8 cellular contexts compared by ENCODE assay signal in the genomic region with DNA sequence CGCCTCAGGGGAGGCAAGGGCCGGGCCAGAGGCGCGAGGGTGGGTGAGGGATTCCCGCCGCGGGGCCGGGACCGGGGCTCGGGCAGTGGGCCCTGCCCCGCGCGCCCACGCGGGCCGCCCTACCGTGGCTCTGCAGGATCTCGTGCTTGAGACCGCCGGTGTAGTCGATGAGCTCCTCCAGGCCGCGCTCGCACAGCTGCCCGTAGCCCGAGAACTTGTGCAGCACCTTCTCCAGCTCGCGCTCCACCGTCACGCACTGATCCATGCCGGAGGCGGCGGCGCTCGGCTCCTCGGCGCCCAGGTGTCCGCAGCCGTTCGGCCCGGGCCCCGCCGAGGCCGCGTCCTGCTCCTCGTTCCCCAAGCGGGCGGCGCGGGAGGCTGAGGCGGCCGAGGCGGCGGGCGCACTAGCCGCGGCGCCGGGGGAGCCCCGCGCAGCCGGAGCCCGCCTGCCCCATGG. TPM values are rescaled to one million over a fixed set of nuclear protein-coding genes. Genes with fewer than 3 reads are reported as not detected.
A peak's percentile ranks its signal among the peaks of the same experiment; 100 is the strongest.
DNase-seq lines count a peak whose midpoint lies in the region; TF ChIP-seq lines count a peak whose summit lies in the region.
"Not testable (repeated sequence)": the region's sequence is repeated elsewhere in the genome, so short reads cannot be mapped to it uniquely, and the experiment has no call there.

No MANE protein-coding gene starts in this region.

- intact Hi-C loops in activated CD4-positive, alpha-beta T cell treated with anti-CD3 and anti-CD28 coated beads, Interleukin-2, amount 10 ng/mL, durations not matched to agents 24 days and 14 days (cut with micrococcal nuclease); posterior cingulate gyrus (cut with DNase I): not testable (repeated sequence)

- H3K4me3 Mint-ChIP-seq in activated CD4-positive, alpha-beta T cell treated with anti-CD3 and anti-CD28 coated beads, Interleukin-2, amount 10 ng/mL, durations not matched to agents 24 days and 14 days = peak overlapping the region; percentile 76

- H3K9me3 Mint-ChIP-seq in activated CD4-positive, alpha-beta T cell treated with anti-CD3 and anti-CD28 coated beads, Interleukin-2, amount 10 ng/mL, durations not matched to agents 24 days and 14 days = not testable (repeated sequence)

- peak overlapping the region; percentile 83 for H3K27ac Mint-ChIP-seq in activated CD4-positive, alpha-beta T cell treated with anti-CD3 and anti-CD28 coated beads, Interleukin-2, amount 10 ng/mL, durations not matched to agents 24 days and 14 days

- in situ Hi-C loops in HAP-1 (cut with MboI; ENCODE audit: low sequenced_read_pairs) = not testable (repeated sequence)

- H3K27me3 Mint-ChIP-seq in activated CD4-positive, alpha-beta T cell treated with anti-CD3 and anti-CD28 coated beads, Interleukin-2, amount 10 ng/mL, durations not matched to agents 24 days and 14 days = not testable (repeated sequence)

- peak overlapping the region; percentile 87 for H3K9ac ChIP-seq in HUES64 (ENCODE audit: low read depth, low read length)

- H3K4me3 ChIP-seq in HAP-1 (peak overlapping the region; percentile 45), HUES64 (ENCODE audit: low read length) (peak overlapping the region; percentile 76), iPS-11a (ENCODE audit: low read depth, low read length) (peak overlapping the region; percentile 55), thymus (ENCODE audit: low read length) (peak overlapping the region; percentile 58)

- H3K36me3 ChIP-seq in HAP-1 (replicated peaks); HUES64 (ENCODE audit: insufficient read depth, low read length); thymus (ENCODE audit: control insufficient read depth, insufficient read depth): not testable (repeated sequence)

- TF ChIP-seq CTCF in GM10266 (IDR thresholded peaks at IDR 0.05; ENCODE audit: control insufficient read depth, insufficient read depth, low read depth, missing control alignments) = not testable (repeated sequence)

- 0% methylated on average over 44 of the region's 63 CpGs for WGBS in HUES64
- WGBS in thymus = 0% methylated on average over 49 of the region's 63 CpGs

- H3K27me3 ChIP-seq in HAP-1 (ENCODE audit: low read depth); HUES64 (ENCODE audit: insufficient read depth, low read length); thymus (ENCODE audit: control insufficient read depth, insufficient read depth): not testable (repeated sequence)

- DNase-seq in GM10266 (ENCODE audit: extremely low spot score) (peak; percentile 25), HAP-1 (ENCODE audit: low spot score in 2 of 2) (peak; percentile 2 to 35), posterior cingulate gyrus (peak; percentile 14 to 92 (median 32))
- peak; percentile 86 for DNase-seq in activated CD4-positive, alpha-beta T cell treated with anti-CD3 and anti-CD28 coated beads, Interleukin-2, amount 10 ng/mL, durations not matched to agents 24 days and 14 days
- DNase-seq in caudate nucleus (lab: John Stamatoyannopoulos, UW) = not testable (repeated sequence)

- not testable (repeated sequence) for H3K9me3 ChIP-seq in HAP-1; HUES64 (ENCODE audit: insufficient read depth, low read depth, low read length); thymus (ENCODE audit: control insufficient read depth)

- H3K4me1 Mint-ChIP-seq in activated CD4-positive, alpha-beta T cell treated with anti-CD3 and anti-CD28 coated beads, Interleukin-2, amount 10 ng/mL, durations not matched to agents 24 days and 14 days = not testable (repeated sequence)

- H3K36me3 Mint-ChIP-seq in activated CD4-positive, alpha-beta T cell treated with anti-CD3 and anti-CD28 coated beads, Interleukin-2, amount 10 ng/mL, durations not matched to agents 24 days and 14 days (ENCODE audit: low read depth) = not testable (repeated sequence)

- not testable (repeated sequence) for H3K4me1 ChIP-seq in HAP-1; HUES64 (ENCODE audit: insufficient read depth, low read length); thymus (ENCODE audit: control insufficient read depth, insufficient read depth, low read length)

- H3K27ac ChIP-seq in HUES64 (ENCODE audit: low read depth, low read length) = peak overlapping the region; percentile 81; the same call in 1 of the 2 replicates
- peak overlapping the region; percentile 58 for H3K27ac ChIP-seq in caudate nucleus (ENCODE audit: low read depth, low read length)
- peak overlapping the region; percentile 94 for H3K27ac ChIP-seq in thymus (ENCODE audit: low read depth)

RNA-seq across cellular contexts. Expression of gene PLGLB1, which starts 54.2 kb away (rescaled TPM):
- 0.35 TPM for polyA plus RNA-seq in HUES64 (2013, experiment 1 of 2)
- polyA plus RNA-seq in HUES64 (2013, experiment 2 of 2) = not detected
- total RNA-seq in activated CD4-positive, alpha-beta T cell treated with anti-CD3 and anti-CD28 coated beads, Interleukin-2, amount 10 ng/mL, durations not matched to agents 24 days and 14 days = 0.85 and 3.4 TPM in 2 replicates
- polyA plus RNA-seq in thymus = 25.4 TPM
